ENCODE assay signal across 12 cellular contexts in the genomic region with DNA sequence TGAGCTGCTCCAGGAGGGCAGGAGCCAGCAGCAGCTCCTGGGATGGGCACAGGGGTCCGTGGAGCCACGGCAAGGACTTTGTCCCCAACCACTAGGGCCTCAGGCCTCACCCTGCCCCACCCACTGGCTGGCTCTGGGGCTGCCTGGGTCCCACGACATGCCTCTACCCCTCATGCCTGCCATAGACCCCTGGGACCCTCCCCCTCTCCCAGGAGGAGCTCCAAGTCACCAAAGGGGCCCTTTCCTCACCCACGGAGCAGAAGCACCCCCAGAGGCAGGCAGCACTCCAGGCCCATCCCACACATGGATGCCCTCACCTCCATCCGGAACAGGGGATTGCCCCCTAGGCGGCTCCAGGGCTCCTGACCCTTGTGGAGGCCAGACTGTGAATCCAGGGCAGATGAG. TPM values are rescaled to one million over a fixed set of nuclear protein-coding genes. Genes with fewer than 3 reads are reported as not detected.
DNase-seq lines count a peak whose midpoint lies in the region; ATAC-seq and TF ChIP-seq lines count a peak whose summit lies in the region.
"Had no signal": no experiment of that assay in that cellular context is flagged by ENCODE, and none has a peak within 500 bp of the region (broad histone marks: within the 10 kb centered on the region; RNA-seq: fewer than 3 reads in every experiment).

No MANE protein-coding gene starts in this region.

- H3K27me3 ChIP-seq in CD4-positive, alpha-beta memory T cell (ENCODE audit: insufficient read depth, low read length): no peaks in the 10 kb centered on the region
- H3K27me3 ChIP-seq in effector memory CD4-positive, alpha-beta T cell (replicated peaks; ENCODE audit: control insufficient read depth, insufficient read depth, low read length, poor library complexity, severe bottlenecking): no peaks in the 10 kb centered on the region
- H3K27me3 ChIP-seq in neuronal stem cell (ENCODE audit: control insufficient read depth in 3 of 3, insufficient read depth in 3 of 3, low read depth in 1 of 3, low read length in 3 of 3): no peaks in the 10 kb centered on the region

- no CpG with 5 or more reads among the region's 6 CpGs for WGBS in neuronal stem cell (ENCODE audit: extremely low coverage in 2 of 2, insufficient read length in 2 of 2, insufficient replicate concordance in 1 of 2), 2 donors

- H3K9me3 ChIP-seq in CD4-positive, alpha-beta memory T cell (ENCODE audit: control insufficient read depth in 1 of 2, low read length in 2 of 2): no peaks in the 10 kb centered on the region
- no peaks in the 10 kb centered on the region for H3K9me3 ChIP-seq in effector memory CD4-positive, alpha-beta T cell (ENCODE audit: control insufficient read depth, low read length)
- peaks cover 0 to 5% of the 10 kb centered on the region in 2 donors for H3K9me3 ChIP-seq in neuronal stem cell (replicated peaks in 1 of 2; ENCODE audit: control insufficient read depth in 2 of 2, insufficient read depth in 1 of 2, low read depth in 1 of 2, low read length in 2 of 2)
- H3K9me3 ChIP-seq: SJCRH30 had no signal

- no peak overlapping the region for H3K9ac ChIP-seq in neuronal stem cell (ENCODE audit: low read depth, low read length, poor library complexity)
- H3K9ac ChIP-seq: KMS-11 had no signal

- no peak overlapping the region for H2BK12ac ChIP-seq in neuronal stem cell (ENCODE audit: low read length)

- no peak overlapping the region for H4K91ac ChIP-seq in neuronal stem cell (ENCODE audit: low read depth, low read length, poor library complexity)

- H3K4me1 Mint-ChIP-seq in CD4-positive, alpha-beta memory T cell: peaks cover 1 to 12% (median 5%) of the 10 kb centered on the region in 4 donors
- peaks cover 1% of the 10 kb centered on the region for H3K4me1 Mint-ChIP-seq in activated CD4-positive, alpha-beta T cell treated with anti-CD3 and anti-CD28 coated beads for 36 hours

- CTCF ChIA-PET in CD4-positive, alpha-beta memory T cell (lab: Charles Lee; ENCODE audit: partially characterized antibody): interaction anchor here (0.8 to 1.6 kb wide), 7 partner anchors 8 to 202 kb away, joined by 3 to 10 read pairs (median 3); no protein-coding TSS in a partner anchor
- CTCF ChIA-PET in RWPE1 (lab: Yijun Ruan, JAX): interaction anchor here (0.7 to 6.1 kb wide), 3 partner anchors 13 to 76 kb away, joined by 4 to 36 read pairs (median 5); no protein-coding TSS in a partner anchor
- CTCF ChIA-PET in activated CD4-positive, alpha-beta T cell treated with anti-CD3 and anti-CD28 coated beads for 36 hours (lab: Charles Lee): interaction anchor here (1.0 kb wide), 1 partner anchor 8 kb away, joined by 3 read pairs; no protein-coding TSS in a partner anchor

- peak overlapping the region; percentile 28 for H3K18ac ChIP-seq in neuronal stem cell (ENCODE audit: low read length)

- H3K27ac Mint-ChIP-seq in CD4-positive, alpha-beta memory T cell: peak overlapping the region in 4 of 7 donors; percentile 66 to 89 (median 80)
- no peak overlapping the region for H3K27ac Mint-ChIP-seq in activated CD4-positive, alpha-beta T cell treated with anti-CD3 and anti-CD28 coated beads for 36 hours

- peaks cover 20% of the 10 kb centered on the region for H3K79me1 ChIP-seq in neuronal stem cell (ENCODE audit: low read depth, low read length)

- H2BK120ac ChIP-seq in neuronal stem cell (ENCODE audit: low read depth, low read length): no peak overlapping the region

- H3K9me3 Mint-ChIP-seq in CD4-positive, alpha-beta memory T cell: peaks cover 0 to 3% (median 0%) of the 10 kb centered on the region in 8 donors
- H3K9me3 Mint-ChIP-seq in activated CD4-positive, alpha-beta T cell treated with anti-CD3 and anti-CD28 coated beads for 36 hours (ENCODE audit: low read depth): no peaks in the 10 kb centered on the region

- no peak overlapping the region for H3K4me3 ChIP-seq in CD4-positive, alpha-beta memory T cell (ENCODE audit: low read length in 2 of 2)
- no peak overlapping the region for H3K4me3 ChIP-seq in effector memory CD4-positive, alpha-beta T cell (ENCODE audit: insufficient read depth, low read depth, low read length, poor library complexity, severe bottlenecking)
- no peak overlapping the region for H3K4me3 ChIP-seq in neuronal stem cell (ENCODE audit: low read length in 2 of 2)
- H3K4me3 ChIP-seq: SJCRH30 had no signal

- no peak overlapping the region for H3K4me3 Mint-ChIP-seq in CD4-positive, alpha-beta memory T cell
- H3K4me3 Mint-ChIP-seq in activated CD4-positive, alpha-beta T cell treated with anti-CD3 and anti-CD28 coated beads for 36 hours: no peak overlapping the region

- no peak overlapping the region for H2BK15ac ChIP-seq in neuronal stem cell (ENCODE audit: low read length)

- peak overlapping the region; percentile 63 for H2AK5ac ChIP-seq in neuronal stem cell (ENCODE audit: low read depth, low read length)

- peak overlapping the region; percentile 85 for H3K23ac ChIP-seq in neuronal stem cell (ENCODE audit: low read depth, low read length, poor library complexity)

- H3K27me3 Mint-ChIP-seq in CD4-positive, alpha-beta memory T cell: no peaks in the 10 kb centered on the region
- no peaks in the 10 kb centered on the region for H3K27me3 Mint-ChIP-seq in activated CD4-positive, alpha-beta T cell treated with anti-CD3 and anti-CD28 coated beads for 36 hours

- POLR2A ChIA-PET in CD4-positive, alpha-beta memory T cell (lab: Charles Lee; ENCODE audit: partially characterized antibody): interaction anchor here (0.9 to 2.2 kb wide), 5 partner anchors 10 to 49 kb away, joined by 3 to 10 read pairs (median 5); partner anchors contain the start of genes CLIC3, FUT7 and SAPCD2
- POLR2A ChIA-PET in RWPE1 (lab: Yijun Ruan, JAX; ENCODE audit: low non-redundant PET): interaction anchor here (0.6 kb wide), 1 partner anchor 205 kb away, joined by 3 read pairs; no protein-coding TSS in a partner anchor
- POLR2A ChIA-PET in activated CD4-positive, alpha-beta T cell treated with anti-CD3 and anti-CD28 coated beads for 36 hours (lab: Charles Lee): no interaction called here

- H3K14ac ChIP-seq in neuronal stem cell (ENCODE audit: low read length): no peak overlapping the region

- ATAC-seq in HG02981 (IDR thresholded peaks at IDR 0.05; ENCODE audit: unreplicated experiment): no peak
- ATAC-seq in activated CD4-positive, alpha-beta T cell treated with anti-CD3 and anti-CD28 coated beads for 36 hours: no peak

- H3K4ac ChIP-seq in neuronal stem cell (ENCODE audit: low read length): peak overlapping the region; percentile 89

- H2BK5ac ChIP-seq in neuronal stem cell (ENCODE audit: low read length): no peak overlapping the region

- H3K36me3 ChIP-seq in CD4-positive, alpha-beta memory T cell (ENCODE audit: insufficient read depth, low read length): no peaks in the 10 kb centered on the region
- peaks cover 13% of the 10 kb centered on the region for H3K36me3 ChIP-seq in effector memory CD4-positive, alpha-beta T cell (ENCODE audit: control insufficient read depth, insufficient read depth, low read length)
- peaks cover 7 to 21% of the 10 kb centered on the region in 2 donors for H3K36me3 ChIP-seq in neuronal stem cell (replicated peaks in 1 of 2; ENCODE audit: control insufficient read depth in 2 of 2, insufficient read depth in 2 of 2, low read length in 2 of 2)
- H3K36me3 ChIP-seq: SJCRH30 had no signal

- peaks cover 14% of the 10 kb centered on the region for H3K4me1 ChIP-seq in CD4-positive, alpha-beta memory T cell (ENCODE audit: insufficient read depth, low read length)
- peaks cover 6% of the 10 kb centered on the region for H3K4me1 ChIP-seq in effector memory CD4-positive, alpha-beta T cell (ENCODE audit: control insufficient read depth, insufficient read depth, low read length, poor library complexity, severe bottlenecking)
- H3K4me1 ChIP-seq in neuronal stem cell (ENCODE audit: control insufficient read depth in 2 of 2, insufficient read depth in 1 of 2, low read depth in 1 of 2, low read length in 2 of 2): peaks cover 19 to 25% of the 10 kb centered on the region in 2 donors

- H3K27ac ChIP-seq in CD4-positive, alpha-beta memory T cell (ENCODE audit: low read depth, low read length): peak overlapping the region; percentile 15
- H3K27ac ChIP-seq in RWPE1 (peak overlapping the region; percentile 47), neuronal stem cell (replicated peaks; ENCODE audit: low read length) (no peak overlapping the region)
- peak overlapping the region; percentile 37 for H3K27ac ChIP-seq in effector memory CD4-positive, alpha-beta T cell (ENCODE audit: insufficient read depth, low read length, poor library complexity, severe bottlenecking)
- H3K27ac ChIP-seq: KMS-11, SJCRH30 had no signal

- peak overlapping the region; percentile 65 for H4K8ac ChIP-seq in neuronal stem cell (ENCODE audit: low read depth, low read length)

- H3K36me3 Mint-ChIP-seq in CD4-positive, alpha-beta memory T cell: peaks cover 5 to 12% of the 10 kb centered on the region in 2 donors
- H3K36me3 Mint-ChIP-seq in activated CD4-positive, alpha-beta T cell treated with anti-CD3 and anti-CD28 coated beads for 36 hours (ENCODE audit: low read depth): no peaks in the 10 kb centered on the region

- no peak for DNase-seq in CD4-positive, alpha-beta memory T cell
- DNase-seq in RWPE1 (ENCODE audit: low spot score) (no peak), neuronal stem cell (ENCODE audit: low spot score) (no peak), cerebellum (ENCODE audit: low spot score) (no peak), AG20443 (ENCODE audit: low spot score) (no peak)
- no peak for DNase-seq in effector memory CD4-positive, alpha-beta T cell
- DNase-seq in activated CD4-positive, alpha-beta T cell treated with anti-CD3 and anti-CD28 coated beads for 36 hours: no peak
- DNase-seq: NCI-H187 treated with DMSO at 0.1 percent for 48 hours, NCI-H524 treated with DMSO at 0.1 percent for 48 hours had no signal

- intact Hi-C loops in CD4-positive, alpha-beta memory T cell (cut with micrococcal nuclease): loop anchor here (10.0 kb wide), 1 partner anchor 47 kb away; the partner anchor contains the start of gene PTGDS
- intact Hi-C loops in activated CD4-positive, alpha-beta T cell treated with anti-CD3 and anti-CD28 coated beads for 36 hours (cut with DNase I, micrococcal nuclease): loop anchor here in 1 of 2 experiments (5.0 kb wide), 1 partner anchor 229 kb away; the partner anchor contains the start of gene TMEM141

- no peak overlapping the region for H3K4me2 ChIP-seq in neuronal stem cell (ENCODE audit: insufficient read depth, low read length, poor library complexity, severe bottlenecking)
- H3K4me2 ChIP-seq: KMS-11 had no signal

- TF ChIP-seq CTCF in RWPE1 (conservative IDR thresholded peaks at IDR 0.05; ENCODE audit: low read depth): no peak

- H2AFZ ChIP-seq in neuronal stem cell (ENCODE audit: low read length): no peak overlapping the region

RNA-seq across cellular contexts. Expression of gene ABCA2, which starts 6.5 kb away (rescaled TPM):
- total RNA-seq in CD4-positive, alpha-beta memory T cell: 10 to 100 TPM; 63.8 to 68.6 TPM
- polyA plus RNA-seq in CD4-positive, alpha-beta memory T cell: 10 to 100 TPM in 1 of 2 donors, 1 to 10 TPM in 1; 2.6 to 10.8 TPM
- polyA plus RNA-seq in neuronal stem cell (2013, experiment 1 of 2): 27.7 TPM
- 24.0 TPM for polyA plus RNA-seq in neuronal stem cell (2013, experiment 2 of 2)
- total RNA-seq in activated CD4-positive, alpha-beta T cell treated with anti-CD3 and anti-CD28 coated beads for 36 hours: 10 to 100 TPM; 20.4 to 23.7 TPM
- total RNA-seq in cerebellum: 29.0 TPM

RNA-seq across cellular contexts. Expression of gene FUT7, which starts 10.3 kb away (rescaled TPM):
- 1 to 10 TPM; 3.4 to 4.6 TPM for total RNA-seq in CD4-positive, alpha-beta memory T cell
- 10 to 100 TPM; 22.6 to 43.8 TPM for polyA plus RNA-seq in CD4-positive, alpha-beta memory T cell
- polyA plus RNA-seq in neuronal stem cell (2013, experiment 1 of 2): not detected
- polyA plus RNA-seq in neuronal stem cell (2013, experiment 2 of 2): not detected
- total RNA-seq in activated CD4-positive, alpha-beta T cell treated with anti-CD3 and anti-CD28 coated beads for 36 hours: 1 to 10 TPM; 1.3 to 1.6 TPM
- total RNA-seq in cerebellum: 0.09 TPM
- total RNA-seq: SJCRH30 had no signal

RNA-seq across cellular contexts. Expression of gene NPDC1, which starts 24.4 kb away (rescaled TPM):
- total RNA-seq in CD4-positive, alpha-beta memory T cell: 10 to 100 TPM; 20.7 to 21.4 TPM
- 10 to 100 TPM; 22.8 to 32.2 TPM for polyA plus RNA-seq in CD4-positive, alpha-beta memory T cell
- 41.2 TPM for polyA plus RNA-seq in neuronal stem cell (2013, experiment 1 of 2)
- polyA plus RNA-seq in neuronal stem cell (2013, experiment 2 of 2): 37.6 TPM
- 10 to 100 TPM; 21.0 to 23.1 TPM for total RNA-seq in activated CD4-positive, alpha-beta T cell treated with anti-CD3 and anti-CD28 coated beads for 36 hours
- 24.0 TPM for total RNA-seq in cerebellum

RNA-seq across cellular contexts. Expression of gene CLIC3, which starts 25.2 kb away (rescaled TPM):
- 1 to 10 TPM; 3.1 to 3.7 TPM for total RNA-seq in CD4-positive, alpha-beta memory T cell
- polyA plus RNA-seq in CD4-positive, alpha-beta memory T cell: 1 to 10 TPM; 5.0 to 7.8 TPM
- polyA plus RNA-seq in neuronal stem cell (2013, experiment 1 of 2): not detected
- not detected for polyA plus RNA-seq in neuronal stem cell (2013, experiment 2 of 2)
- not detected for total RNA-seq in activated CD4-positive, alpha-beta T cell treated with anti-CD3 and anti-CD28 coated beads for 36 hours
- not detected for total RNA-seq in cerebellum

RNA-seq across cellular contexts. Expression of gene PAXX, which starts 29.4 kb away (rescaled TPM):
- total RNA-seq in CD4-positive, alpha-beta memory T cell: 100 to 1,000 TPM in 1 of 2 experiments, 10 to 100 TPM in 1; 94.2 to 101 TPM
- polyA plus RNA-seq in CD4-positive, alpha-beta memory T cell: 100 to 1,000 TPM in 1 of 2 donors, 10 to 100 TPM in 1; 76.0 to 103 TPM
- polyA plus RNA-seq in neuronal stem cell (2013, experiment 1 of 2): 57.4 TPM
- polyA plus RNA-seq in neuronal stem cell (2013, experiment 2 of 2): 58.1 TPM
- total RNA-seq in activated CD4-positive, alpha-beta T cell treated with anti-CD3 and anti-CD28 coated beads for 36 hours: 10 to 100 TPM; 52.7 to 67.1 TPM
- total RNA-seq in cerebellum: 11.1 TPM
